9 cellular contexts compared by ENCODE assay signal in the genomic region with DNA sequence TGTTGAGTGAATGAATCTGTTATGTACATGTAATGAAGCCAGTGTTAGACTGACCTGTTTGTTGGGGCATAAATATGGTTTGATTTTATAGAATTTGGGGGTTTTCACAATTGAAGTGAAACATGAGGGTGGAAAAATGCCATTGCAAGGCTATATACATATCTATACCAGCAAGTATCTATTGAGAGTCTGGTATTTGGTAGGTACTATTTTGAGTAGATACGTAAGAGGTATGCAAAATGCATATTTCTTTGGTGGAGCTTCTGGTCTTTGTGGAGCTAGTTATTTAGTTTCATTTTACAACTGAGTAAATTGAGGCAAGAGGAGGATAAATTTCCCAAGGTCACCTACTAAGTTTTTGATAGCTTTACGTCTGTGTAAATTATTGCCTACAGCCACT. TPM values are rescaled to one million over a fixed set of nuclear protein-coding genes. Genes with fewer than 3 reads are reported as not detected.
DNase-seq lines count a peak whose midpoint lies in the region; ATAC-seq and TF ChIP-seq lines count a peak whose summit lies in the region.
"Had no signal": no experiment of that assay in that cellular context is flagged by ENCODE, and none has a peak within 500 bp of the region (broad histone marks: within the 10 kb centered on the region; RNA-seq: fewer than 3 reads in every experiment).

No MANE protein-coding gene starts in this region.

- H3K27me3 Mint-ChIP-seq in stimulated activated naive B cell treated with anti-CD40 and anti-IgM and Interleukin-4, amounts not matched to agents 10 μg/mL and 1 μg/mL and 100 μg/mL, for 72 hours = no peaks in the 10 kb centered on the region
- H3K27me3 Mint-ChIP-seq in H9 (ENCODE audit: low read depth) (no peaks in the 10 kb centered on the region), natural killer cell (ENCODE audit: low read depth in 2 of 2) (no peaks in the 10 kb centered on the region)

- no peaks in the 10 kb centered on the region; the same call in 1 of the 2 replicates for H3K79me2 ChIP-seq in H9 (ENCODE audit: insufficient read depth, low read length)

- H2BK15ac ChIP-seq in H9 (ENCODE audit: low read depth, low read length) = no peak overlapping the region

- H3K23me2 ChIP-seq in H9 (ENCODE audit: insufficient read length, low read depth, low read length, poor library complexity, severe bottlenecking) = no peaks in the 10 kb centered on the region

- no peaks in the 10 kb centered on the region for H3K79me1 ChIP-seq in H9 (ENCODE audit: insufficient read depth, low read depth, low read length, poor library complexity, severe bottlenecking)

- no peak overlapping the region for H2BK5ac ChIP-seq in H9 (ENCODE audit: insufficient read length, low read length)

- H4K5ac ChIP-seq in H9 (ENCODE audit: insufficient read length, low read depth, low read length) = no peak overlapping the region

- H2AFZ ChIP-seq in H9 (ENCODE audit: low read length) = no peak overlapping the region

- H3K9ac ChIP-seq in H9 (ENCODE audit: extremely low read depth, insufficient read length, low read length) = no peak overlapping the region

- H3K27me3 ChIP-seq in H9 (ENCODE audit: insufficient read depth, low read length) = no peaks in the 10 kb centered on the region

- H2BK12ac ChIP-seq in H9 (ENCODE audit: insufficient read length, low read depth, low read length) = no peak overlapping the region

- no peak overlapping the region for H3T11ph ChIP-seq in H9 (ENCODE audit: low read length)

- no peaks in the 10 kb centered on the region for H3K9me3 ChIP-seq in H9 (ENCODE audit: control insufficient read depth, low read depth, low read length)

- no peaks in the 10 kb centered on the region; the same call in 1 of the 2 replicates for H3K4me1 ChIP-seq in H9 (ENCODE audit: insufficient read depth, low read length)

- H3K4me3 Mint-ChIP-seq in stimulated activated naive B cell treated with anti-CD40 and anti-IgM and Interleukin-4, amounts not matched to agents 10 μg/mL and 1 μg/mL and 100 μg/mL, for 72 hours = peak overlapping the region; percentile 77 to 80
- H3K4me3 Mint-ChIP-seq in H9 = no peak overlapping the region
- H3K4me3 Mint-ChIP-seq in natural killer cell = no peak overlapping the region
- H3K4me3 Mint-ChIP-seq: activated T-cell treated with anti-CD3 and anti-CD28 coated beads, Interleukin-2, amount 50 U/mL, for 4 hours had no signal

- no peak overlapping the region for H3K14ac ChIP-seq in H9 (ENCODE audit: insufficient read depth, low read length)

- DNase-seq in stimulated activated naive B cell treated with anti-CD40 and anti-IgM and Interleukin-4, amounts not matched to agents 10 μg/mL and 1 μg/mL and 100 μg/mL, for 72 hours = no peak
- no peak for DNase-seq in H4 (ENCODE audit: low spot score)
- no peak for DNase-seq in H9
- DNase-seq in natural killer cell = no peak
- DNase-seq: activated T-cell treated with anti-CD3 and anti-CD28 coated beads, Interleukin-2, amount 50 U/mL, for 4 hours had no signal

- no peak overlapping the region for H3K18ac ChIP-seq in H9 (ENCODE audit: insufficient read length, low read depth, low read length)

- no peak overlapping the region for H3K23ac ChIP-seq in H9 (ENCODE audit: insufficient read length, low read depth, low read length)

- H3K36me3 Mint-ChIP-seq in stimulated activated naive B cell treated with anti-CD40 and anti-IgM and Interleukin-4, amounts not matched to agents 10 μg/mL and 1 μg/mL and 100 μg/mL, for 72 hours = peaks cover 8 to 13% of the 10 kb centered on the region in 2 donors
- H3K36me3 Mint-ChIP-seq in H9 (ENCODE audit: insufficient read depth in 1 of 3, low read depth in 3 of 3) (no peaks in the 10 kb centered on the region), natural killer cell (no peaks in the 10 kb centered on the region)

- H3K4ac ChIP-seq in H9 (ENCODE audit: low read depth, low read length) = no peak overlapping the region

- peak overlapping the region; percentile 99 for H3K27ac Mint-ChIP-seq in stimulated activated naive B cell treated with anti-CD40 and anti-IgM and Interleukin-4, amounts not matched to agents 10 μg/mL and 1 μg/mL and 100 μg/mL, for 72 hours
- 0 out of 7 replicates have a peak overlapping the region, but pooled peaks of 1 of the 3 experiments have one; percentile 1 for H3K27ac Mint-ChIP-seq in H9
- no peak overlapping the region for H3K27ac Mint-ChIP-seq in natural killer cell

- H2BK20ac ChIP-seq in H9 (ENCODE audit: low read depth, low read length, poor library complexity, severe bottlenecking) = no peak overlapping the region

- H2AK5ac ChIP-seq in H9 (ENCODE audit: insufficient read length, low read length) = no peak overlapping the region

- intact Hi-C loops in natural killer cell (cut with micrococcal nuclease) = no loop called here

- H4K91ac ChIP-seq in H9 (ENCODE audit: insufficient read length, low read depth, low read length) = no peak overlapping the region

- H3K9me3 Mint-ChIP-seq in stimulated activated naive B cell treated with anti-CD40 and anti-IgM and Interleukin-4, amounts not matched to agents 10 μg/mL and 1 μg/mL and 100 μg/mL, for 72 hours = no peaks in the 10 kb centered on the region
- H3K9me3 Mint-ChIP-seq in H9 (no peaks in the 10 kb centered on the region), natural killer cell (no peaks in the 10 kb centered on the region)
- H3K9me3 Mint-ChIP-seq: activated T-cell treated with anti-CD3 and anti-CD28 coated beads, Interleukin-2, amount 50 U/mL, for 4 hours had no signal

- H3K4me1 Mint-ChIP-seq in stimulated activated naive B cell treated with anti-CD40 and anti-IgM and Interleukin-4, amounts not matched to agents 10 μg/mL and 1 μg/mL and 100 μg/mL, for 72 hours = peaks cover 36 to 64% of the 10 kb centered on the region in 2 donors
- H3K4me1 Mint-ChIP-seq in H9 = peaks cover 29 to 35% of the 10 kb centered on the region in 2 experiments
- H3K4me1 Mint-ChIP-seq in natural killer cell = peaks cover 7 to 14% of the 10 kb centered on the region in 2 donors

- no peak overlapping the region for H2BK120ac ChIP-seq in H9 (ENCODE audit: low read depth, low read length, poor library complexity, severe bottlenecking)

- WGBS in H9 (ENCODE audit: extremely low coverage, insufficient read length, low lambda C conversion rate) = no CpG with 5 or more reads among the region's 2 CpGs

- no peak overlapping the region for H3K56ac ChIP-seq in H9 (ENCODE audit: insufficient read length, low read depth, low read length)

- H4K8ac ChIP-seq in H9 (replicated peaks; ENCODE audit: insufficient read length, low read depth, low read length) = no peak overlapping the region

- no peaks in the 10 kb centered on the region for H4K20me1 ChIP-seq in H9 (ENCODE audit: control insufficient read depth, insufficient read depth, insufficient read length)

- ATAC-seq in GM19035 (IDR thresholded peaks at IDR 0.05; ENCODE audit: unreplicated experiment) = peak; percentile 54
- peak; percentile 32 for ATAC-seq in HG02763 (IDR thresholded peaks at IDR 0.05; ENCODE audit: unreplicated experiment)
- peak; percentile 41 for ATAC-seq in HG03575 (IDR thresholded peaks at IDR 0.05; ENCODE audit: extremely low read depth, insufficient number of reproducible peaks, low FRiP score, unreplicated experiment)
- ATAC-seq in stimulated activated naive B cell treated with anti-CD40 and anti-IgM and Interleukin-4, amounts not matched to agents 10 μg/mL and 1 μg/mL and 100 μg/mL, for 72 hours (replicated peaks) = peak; percentile 75 to 76
- no peak for ATAC-seq in natural killer cell
- ATAC-seq: activated T-cell treated with anti-CD3 and anti-CD28 coated beads, Interleukin-2, amount 50 U/mL, for 4 hours had no signal

- TF ChIP-seq CTCF in H9 (conservative IDR thresholded peaks at IDR 0.05) = no peak
- no peak for TF ChIP-seq CTCF in natural killer cell (IDR thresholded peaks at IDR 0.05)

- no peak overlapping the region for H3K4me2 ChIP-seq in H9 (ENCODE audit: insufficient read depth, insufficient read length, low read length)

- H3K27ac ChIP-seq in H9 (ENCODE audit: insufficient read length, low read depth, low read length) = no peak overlapping the region
- H3K27ac ChIP-seq: coronary artery had no signal

RNA-seq across cellular contexts. Expression of a gene that starts 7.3 kb away (rescaled TPM):
- total RNA-seq in H4 (2014; rRNA removed; shearing (Covaris generic)) = 12.0 and 15.5 TPM in 2 replicates
- total RNA-seq in H9 (2021) (41.7 and 48.0 TPM in 2 replicates), natural killer cell (10 to 100 TPM; 31.6 to 38.1 (median 33.4) TPM)

RNA-seq across cellular contexts. Expression of a gene that starts 26.2 kb away (rescaled TPM):
- total RNA-seq in H4 (2014; rRNA removed; shearing (Covaris generic)) = 19.7 and 23.6 TPM in 2 replicates
- total RNA-seq in H9 (2021) (49.3 and 51.9 TPM in 2 replicates), natural killer cell (10 to 100 TPM; 22.3 to 23.1 (median 22.6) TPM)

RNA-seq across cellular contexts. Expression of a gene that starts 48.2 kb away (rescaled TPM):
- total RNA-seq in H4 (2014; rRNA removed; shearing (Covaris generic)) = 1.3 TPM in 1 of 2 replicates, not detected in the other
- total RNA-seq in H9 (2021) (not detected in 2 replicates), natural killer cell (1,000 to 10,000 TPM in 1 of 3 donors, 1 to 10 TPM in 2; 1.6 to 1,035 (median 3.5) TPM)

Comparison
In these comparisons a context has a peak if more than half of its experiments do, and no peak if none do; other contexts are left out.
1. ATAC-seq: peak in GM19035 (single experiment), HG02763 (single experiment), HG03575 (single experiment) and stimulated activated naive B cell treated with anti-CD40 and anti-IgM and Interleukin-4, amounts not matched to agents 10 μg/mL and 1 μg/mL and 100 μg/mL, for 72 hours (2 of 2); none in natural killer cell (0 of 3).
2. H3K4me3 Mint-ChIP-seq: peak in stimulated activated naive B cell treated with anti-CD40 and anti-IgM and Interleukin-4, amounts not matched to agents 10 μg/mL and 1 μg/mL and 100 μg/mL, for 72 hours (2 of 2); none in H9 (0 of 2) and natural killer cell (single experiment).